Comparison of ENCODE assay signal across 7 cellular contexts in the genomic region with DNA sequence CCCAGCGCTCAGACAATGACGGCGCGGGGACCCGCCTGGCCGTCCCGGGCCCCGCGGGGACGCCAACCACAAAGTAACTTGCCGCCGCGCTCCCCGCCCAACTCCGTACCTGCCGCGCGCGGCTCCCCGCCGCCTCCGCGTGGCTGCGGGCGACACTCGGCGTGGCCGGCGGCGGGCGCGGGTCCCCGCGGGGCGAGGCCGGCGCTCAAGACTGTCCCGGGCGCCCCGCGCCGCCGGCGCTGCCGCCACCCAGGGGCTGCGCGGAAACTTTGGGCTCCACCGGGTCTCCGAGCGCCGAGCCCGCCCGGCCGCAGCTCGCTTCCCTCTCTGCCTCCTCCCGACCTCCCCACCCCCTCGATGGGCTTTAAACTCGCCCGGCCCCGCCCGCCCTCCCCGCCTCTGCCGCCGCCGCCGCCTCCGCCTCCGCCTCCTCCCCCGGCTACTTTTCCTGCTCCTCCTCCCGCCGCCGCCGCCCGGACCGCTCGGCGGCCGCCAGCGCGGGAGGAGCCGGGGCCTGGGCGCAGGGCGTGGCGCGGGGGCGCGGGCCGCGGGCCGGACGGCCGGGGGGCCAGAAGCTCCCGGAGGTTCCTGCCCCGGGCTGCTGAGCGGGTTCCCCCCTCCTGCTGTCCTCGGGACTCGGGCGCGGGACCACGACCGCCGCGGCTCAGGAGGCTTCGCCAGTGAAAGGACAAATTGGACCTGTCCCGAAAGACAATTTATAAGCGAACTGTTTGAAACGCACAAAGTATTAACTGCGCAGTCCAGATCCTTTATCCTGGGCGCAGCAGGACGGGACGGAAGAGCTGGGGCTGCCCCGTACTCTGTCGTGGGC. TPM values are rescaled to one million over a fixed set of nuclear protein-coding genes. Genes with fewer than 3 reads are reported as not detected.
DNase-seq lines count a peak whose midpoint lies in the region; ATAC-seq and TF ChIP-seq lines count a peak whose summit lies in the region.

No MANE protein-coding gene starts in this region.

- DNase-seq in H7 (peak; percentile 95), NT2/D1 (ENCODE audit: low read depth, low spot score) (no peak), head of caudate nucleus (peak in 34 of 42 donors; percentile 16 to 83 (median 50)), osteocyte (ENCODE audit: extremely low spot score, unreplicated experiment) (peak; percentile 87), SHP77 treated with DMSO at 0.1 percent for 48 hours (lab: John Stamatoyannopoulos, UW) (no peak)
- peak; percentile 33 for DNase-seq in activated naive CD4-positive, alpha-beta T cell treated with anti-CD3 and anti-CD28 coated beads, Interleukin-2, amount 50 U/mL, for 16 hours

- H3K4me1 ChIP-seq in NT2/D1 (ENCODE audit: insufficient read depth, insufficient read length): peaks cover 5% of the 10 kb centered on the region

- peaks cover 4% of the 10 kb centered on the region for H3K9me3 Mint-ChIP-seq in osteocyte (ENCODE audit: unreplicated experiment)

- H3K27me3 ChIP-seq in H7 (ENCODE audit: control insufficient read depth, insufficient read depth, low read length) (peaks cover 19% of the 10 kb centered on the region), NT2/D1 (ENCODE audit: insufficient read depth, insufficient read length) (peaks cover 22% of the 10 kb centered on the region)

- peak overlapping the region; percentile 83 for H3K9ac ChIP-seq in NT2/D1 (ENCODE audit: insufficient read length, low read depth)

- no peak for TF ChIP-seq CTCF in osteocyte (IDR thresholded peaks at IDR 0.05)

- H3K36me3 Mint-ChIP-seq in osteocyte (ENCODE audit: unreplicated experiment): no peaks in the 10 kb centered on the region

- no peaks in the 10 kb centered on the region for H3K27me3 Mint-ChIP-seq in osteocyte (ENCODE audit: unreplicated experiment)

- H3K27ac Mint-ChIP-seq in osteocyte (ENCODE audit: unreplicated experiment): peak overlapping the region; percentile 28

- H3K36me3 ChIP-seq in H7 (replicated peaks; ENCODE audit: control insufficient read depth, insufficient read depth, low read length) (no peaks in the 10 kb centered on the region), NT2/D1 (ENCODE audit: insufficient read depth, insufficient read length, low read length) (peaks cover 7% of the 10 kb centered on the region)

- H3K4me3 ChIP-seq in H7 (ENCODE audit: insufficient read depth, low read depth, low read length): peak overlapping the region; percentile 58
- peak overlapping the region; percentile 84 for H3K4me3 ChIP-seq in NT2/D1 (ENCODE audit: insufficient read length, low read depth)

- H3K9me3 ChIP-seq in NT2/D1 (ENCODE audit: insufficient read depth, low read length): peaks cover 10% of the 10 kb centered on the region

- no peak for ATAC-seq in HG02623 (IDR thresholded peaks at IDR 0.05; ENCODE audit: unreplicated experiment)

- H3K4me3 Mint-ChIP-seq in osteocyte (ENCODE audit: unreplicated experiment): peak overlapping the region; percentile 63

- intact Hi-C loops in head of caudate nucleus (cut with DNase I): no loop called here

- H3K4me1 Mint-ChIP-seq in osteocyte (ENCODE audit: unreplicated experiment): peaks cover 28% of the 10 kb centered on the region

RNA-seq across cellular contexts. Expression of a gene that starts 10.6 kb away (rescaled TPM):
- total RNA-seq in H7 (2014; rRNA removed; shearing (Covaris generic)): 92.9 and 110 TPM in 2 replicates
- total RNA-seq in osteocyte: 47.4 and 51.3 TPM in 2 replicates

Comparison
In these comparisons a context has a peak if more than half of its experiments do, and no peak if none do; other contexts are left out.
1. DNase-seq: peak in H7 (single experiment), activated naive CD4-positive, alpha-beta T cell treated with anti-CD3 and anti-CD28 coated beads, Interleukin-2, amount 50 U/mL, for 16 hours (single experiment), head of caudate nucleus (34 of 42) and osteocyte (single experiment); none in NT2/D1 (single experiment) and SHP77 treated with DMSO at 0.1 percent for 48 hours (single experiment).